8 cellular contexts compared by ENCODE assay signal in genomic region chr10:784377-784758, GRCh38.
DNase-seq lines count a peak whose midpoint lies in the region; ATAC-seq and FAIRE-seq lines count a peak whose summit lies in the region.

No MANE protein-coding gene starts in this region.

- no peaks in the 10 kb centered on the region for H3K9me3 ChIP-seq in ES-I3 (ENCODE audit: control insufficient read depth, insufficient read depth, low read length)
- no peaks in the 10 kb centered on the region for H3K9me3 ChIP-seq in effector memory CD4-positive, alpha-beta T cell (ENCODE audit: control insufficient read depth, low read length)

- DNase-seq in RCC 7860 (ENCODE audit: low spot score), result peak; percentile 17
- peak in 28 of 42 donors; percentile 20 to 72 (median 47) for DNase-seq in head of caudate nucleus
- DNase-seq in activated naive CD8-positive, alpha-beta T cell treated with anti-CD3 and anti-CD28 coated beads, Interleukin-2, amount 50 U/mL, for 24 hours, result no peak
- DNase-seq in effector memory CD4-positive, alpha-beta T cell, result no peak
- DNase-seq in NCI-H2107 treated with DMSO at 0.1 percent for 48 hours (lab: John Stamatoyannopoulos, UW; ENCODE audit: unreplicated experiment), result no peak

- H3K27ac Mint-ChIP-seq in activated naive CD8-positive, alpha-beta T cell treated with anti-CD3 and anti-CD28 coated beads, Interleukin-2, amount 50 U/mL, for 24 hours, result no peak overlapping the region

- H3K27me3 ChIP-seq in rectal smooth muscle tissue (ENCODE audit: control insufficient read depth, insufficient read depth, low read length), result no peaks in the 10 kb centered on the region
- no peaks in the 10 kb centered on the region for H3K27me3 ChIP-seq in effector memory CD4-positive, alpha-beta T cell (replicated peaks; ENCODE audit: control insufficient read depth, insufficient read depth, low read length, poor library complexity, severe bottlenecking)

- H3K9ac ChIP-seq in ES-I3 (ENCODE audit: low read depth, low read length), result peak overlapping the region; percentile 35; the same call in 1 of the 2 replicates
- H3K9ac ChIP-seq in rectal smooth muscle tissue (ENCODE audit: low read length), result no peak overlapping the region

- ATAC-seq in activated naive CD8-positive, alpha-beta T cell treated with anti-CD3 and anti-CD28 coated beads, Interleukin-2, amount 50 U/mL, for 24 hours, result no peak
- no peak for ATAC-seq in GM19035 (IDR thresholded peaks at IDR 0.05; ENCODE audit: unreplicated experiment)

- no peak overlapping the region for H3K27ac ChIP-seq in rectal smooth muscle tissue (ENCODE audit: low read depth, low read length)
- no peak overlapping the region for H3K27ac ChIP-seq in effector memory CD4-positive, alpha-beta T cell (ENCODE audit: insufficient read depth, low read length, poor library complexity, severe bottlenecking)

- H3K4me3 ChIP-seq in rectal smooth muscle tissue (ENCODE audit: low read length), result peak overlapping the region; percentile 40
- H3K4me3 ChIP-seq in effector memory CD4-positive, alpha-beta T cell (ENCODE audit: insufficient read depth, low read depth, low read length, poor library complexity, severe bottlenecking), result no peak overlapping the region

- no peak for FAIRE-seq in RCC 7860 (lab: Jason Lieb, UNC)

- no peaks in the 10 kb centered on the region for H3K4me1 Mint-ChIP-seq in activated naive CD8-positive, alpha-beta T cell treated with anti-CD3 and anti-CD28 coated beads, Interleukin-2, amount 50 U/mL, for 24 hours

- no peak overlapping the region for H3K4me3 Mint-ChIP-seq in activated naive CD8-positive, alpha-beta T cell treated with anti-CD3 and anti-CD28 coated beads, Interleukin-2, amount 50 U/mL, for 24 hours

- intact Hi-C loops in head of caudate nucleus (cut with DNase I), result loop anchor here (10.0 kb wide), 1 partner anchor 100 kb away; the partner anchor contains the start of gene DIP2C

- H3K4me1 ChIP-seq in ES-I3 (ENCODE audit: insufficient read depth, low read length) (no peaks in the 10 kb centered on the region), rectal smooth muscle tissue (ENCODE audit: control insufficient read depth, insufficient read depth, low read length) (no peaks in the 10 kb centered on the region)
- H3K4me1 ChIP-seq in effector memory CD4-positive, alpha-beta T cell (ENCODE audit: control insufficient read depth, insufficient read depth, low read length, poor library complexity, severe bottlenecking), result no peaks in the 10 kb centered on the region

- H3K36me3 Mint-ChIP-seq in activated naive CD8-positive, alpha-beta T cell treated with anti-CD3 and anti-CD28 coated beads, Interleukin-2, amount 50 U/mL, for 24 hours (ENCODE audit: low read depth), result no peaks in the 10 kb centered on the region

- H3K9me3 Mint-ChIP-seq in activated naive CD8-positive, alpha-beta T cell treated with anti-CD3 and anti-CD28 coated beads, Interleukin-2, amount 50 U/mL, for 24 hours, result no peaks in the 10 kb centered on the region

- peaks cover 10% of the 10 kb centered on the region for H3K27me3 Mint-ChIP-seq in activated naive CD8-positive, alpha-beta T cell treated with anti-CD3 and anti-CD28 coated beads, Interleukin-2, amount 50 U/mL, for 24 hours

- H3K36me3 ChIP-seq in ES-I3 (ENCODE audit: insufficient read depth, low read length) (no peaks in the 10 kb centered on the region), rectal smooth muscle tissue (ENCODE audit: control insufficient read depth, insufficient read depth, low read length) (no peaks in the 10 kb centered on the region)
- H3K36me3 ChIP-seq in effector memory CD4-positive, alpha-beta T cell (ENCODE audit: control insufficient read depth, insufficient read depth, low read length), result no peaks in the 10 kb centered on the region

Comparison
In these comparisons a context has a peak if more than half of its experiments do, and no peak if none do; other contexts are left out.
1. DNase-seq: peak in RCC 7860 (single experiment) and head of caudate nucleus (28 of 42); none in activated naive CD8-positive, alpha-beta T cell treated with anti-CD3 and anti-CD28 coated beads, Interleukin-2, amount 50 U/mL, for 24 hours (single experiment), effector memory CD4-positive, alpha-beta T cell (0 of 3) and NCI-H2107 treated with DMSO at 0.1 percent for 48 hours (single experiment).